Comparison of ENCODE assay signal across 8 cellular contexts in genomic region chr16:30740364-30741251, GRCh38. TPM values are rescaled to one million over a fixed set of nuclear protein-coding genes. Genes with fewer than 3 reads are reported as not detected.
DNase-seq lines count a peak whose midpoint lies in the region; ATAC-seq and TF ChIP-seq lines count a peak whose summit lies in the region.

No MANE protein-coding gene starts in this region.

- H3K9me3 Mint-ChIP-seq in H9, result no peaks in the 10 kb centered on the region
- no peaks in the 10 kb centered on the region for H3K9me3 Mint-ChIP-seq in naive B cell

- no peak overlapping the region for H3K23ac ChIP-seq in H9 (ENCODE audit: insufficient read length, low read depth, low read length)

- H2BK15ac ChIP-seq in H9 (ENCODE audit: low read depth, low read length), result no peak overlapping the region

- no peak overlapping the region for H4K91ac ChIP-seq in H9 (ENCODE audit: insufficient read length, low read depth, low read length)

- H3K79me1 ChIP-seq in H9 (ENCODE audit: insufficient read depth, low read depth, low read length, poor library complexity, severe bottlenecking), result no peaks in the 10 kb centered on the region

- no CpG with 5 or more reads among the region's 8 CpGs for WGBS in H9 (ENCODE audit: extremely low coverage, insufficient read length, low lambda C conversion rate)
- WGBS in esophagus, 2 donors, result 27 to 34% methylated on average over 8 of the region's 8 CpGs

- no peak overlapping the region for H3K9ac ChIP-seq in H9 (ENCODE audit: extremely low read depth, insufficient read length, low read length)

- DNase-seq in H9 (peak; percentile 89), SJSA1 (ENCODE audit: low read depth in 1 of 2, low spot score in 2 of 2) (peak; percentile 28 to 67), naive B cell (no peak), NCI-H2081 treated with DMSO at 0.1 percent for 48 hours (lab: John Stamatoyannopoulos, UW) (no peak), GF-D8 (lab: John Stamatoyannopoulos, UW) (no peak), GM19240 (ENCODE audit: insufficient read length, low spot score) (no peak)
- DNase-seq in stimulated activated CD4-positive, alpha-beta T cell treated with anti-CD3 and anti-CD28 coated beads, Interleukin-4, amount 100 ng/mL, for 1 hour, result no peak

- H3K4me1 ChIP-seq in H9 (ENCODE audit: insufficient read depth, low read length) (no peaks in the 10 kb centered on the region), SJSA1 (replicated peaks) (peaks cover 24% of the 10 kb centered on the region), esophagus (ENCODE audit: control insufficient read depth in 2 of 2, insufficient read depth in 2 of 2, low read length in 1 of 2) (peaks cover 0 to 10% of the 10 kb centered on the region in 2 donors)

- H2BK5ac ChIP-seq in H9 (ENCODE audit: insufficient read length, low read length), result no peak overlapping the region

- no peak overlapping the region for H2AFZ ChIP-seq in H9 (ENCODE audit: low read length)

- no peaks in the 10 kb centered on the region for H4K20me1 ChIP-seq in H9 (ENCODE audit: control insufficient read depth, insufficient read depth, insufficient read length)

- H3K9me3 ChIP-seq in H9 (ENCODE audit: control insufficient read depth, low read depth, low read length) (no peaks in the 10 kb centered on the region), SJSA1 (replicated peaks) (no peaks in the 10 kb centered on the region), esophagus (ENCODE audit: control insufficient read depth in 2 of 2, insufficient read depth in 1 of 2, low read depth in 1 of 2, low read length in 1 of 2) (no peaks in the 10 kb centered on the region)

- H3K36me3 ChIP-seq in SJSA1 (peaks cover 83% of the 10 kb centered on the region), esophagus (ENCODE audit: control insufficient read depth in 2 of 2, insufficient read depth in 2 of 2, low read length in 1 of 2) (peaks cover 39 to 49% of the 10 kb centered on the region in 2 donors)

- H3K4me3 Mint-ChIP-seq in H9 (no peak overlapping the region; a peak in 1 of 5 replicates), naive B cell (no peak overlapping the region)

- no peak overlapping the region for H2BK12ac ChIP-seq in H9 (ENCODE audit: insufficient read length, low read depth, low read length)

- H4K8ac ChIP-seq in H9 (replicated peaks; ENCODE audit: insufficient read length, low read depth, low read length), result no peak overlapping the region

- H3K27ac Mint-ChIP-seq in H9, result peak overlapping the region in 2 of 3 experiments; percentile 86 to 93; a peak in 4 of 7 replicates
- peak overlapping the region in 4 of 6 donors; percentile 50 to 86 (median 55) for H3K27ac Mint-ChIP-seq in naive B cell

- H3T11ph ChIP-seq in H9 (ENCODE audit: low read length), result no peak overlapping the region

- no peak overlapping the region for H3K56ac ChIP-seq in H9 (ENCODE audit: insufficient read length, low read depth, low read length)

- H2BK120ac ChIP-seq in H9 (ENCODE audit: low read depth, low read length, poor library complexity, severe bottlenecking), result no peak overlapping the region

- H3K79me2 ChIP-seq in H9 (ENCODE audit: insufficient read depth, low read length), result no peaks in the 10 kb centered on the region

- H3K27me3 ChIP-seq in H9 (ENCODE audit: insufficient read depth, low read length) (no peaks in the 10 kb centered on the region), SJSA1 (replicated peaks) (no peaks in the 10 kb centered on the region), esophagus (ENCODE audit: control insufficient read depth in 1 of 2, insufficient read depth in 2 of 2, low read length in 2 of 2) (no peaks in the 10 kb centered on the region)

- no peak overlapping the region for H2BK20ac ChIP-seq in H9 (ENCODE audit: low read depth, low read length, poor library complexity, severe bottlenecking)

- no peaks in the 10 kb centered on the region for H3K23me2 ChIP-seq in H9 (ENCODE audit: insufficient read length, low read depth, low read length, poor library complexity, severe bottlenecking)

- H3K27me3 Mint-ChIP-seq in H9 (ENCODE audit: low read depth) (no peaks in the 10 kb centered on the region), naive B cell (no peaks in the 10 kb centered on the region)

- no peak overlapping the region for H3K4me2 ChIP-seq in H9 (ENCODE audit: insufficient read depth, insufficient read length, low read length)

- H4K5ac ChIP-seq in H9 (ENCODE audit: insufficient read length, low read depth, low read length), result no peak overlapping the region

- ATAC-seq in naive B cell (ENCODE audit: low read depth in 2 of 2), result no peak

- peaks cover 23 to 74% (median 55%) of the 10 kb centered on the region in 3 experiments; a peak in 6 of 7 replicates for H3K36me3 Mint-ChIP-seq in H9 (ENCODE audit: insufficient read depth in 1 of 3, low read depth in 3 of 3)
- H3K36me3 Mint-ChIP-seq in naive B cell, result peaks cover 0 to 13% of the 10 kb centered on the region in 2 donors

- H2AK5ac ChIP-seq in H9 (ENCODE audit: insufficient read length, low read length), result no peak overlapping the region

- TF ChIP-seq CTCF in H9 (conservative IDR thresholded peaks at IDR 0.05), result no peak

- no peak overlapping the region for H3K18ac ChIP-seq in H9 (ENCODE audit: insufficient read length, low read depth, low read length)

- no peak overlapping the region for H3K4ac ChIP-seq in H9 (ENCODE audit: low read depth, low read length)

- no peak overlapping the region for H3K4me3 ChIP-seq in SJSA1
- H3K4me3 ChIP-seq in esophagus (ENCODE audit: low read depth in 1 of 2, low read length in 2 of 2), result peak overlapping the region; percentile 28 to 48

- H3K4me1 Mint-ChIP-seq in H9 (peaks cover 10 to 17% of the 10 kb centered on the region in 2 experiments), naive B cell (peaks cover 0 to 27% (median 23%) of the 10 kb centered on the region in 3 donors)

- H3K27ac ChIP-seq in H9 (ENCODE audit: insufficient read length, low read depth, low read length), result no peak overlapping the region
- H3K27ac ChIP-seq in SJSA1, result peak overlapping the region; percentile 68
- H3K27ac ChIP-seq in esophagus (ENCODE audit: low read depth in 2 of 2, low read length in 1 of 2), result peak overlapping the region; percentile 92 to 94

- no peak overlapping the region for H3K14ac ChIP-seq in H9 (ENCODE audit: insufficient read depth, low read length)

RNA-seq across cellular contexts. Expression of gene PHKG2, which starts 7.6 kb away (rescaled TPM):
- 46.6 and 47.9 TPM in 2 replicates for total RNA-seq in H9 (2021)
- total RNA-seq in SJSA1 (2014; rRNA removed; shearing (Covaris generic)), result 35.3 and 39.0 TPM in 2 replicates
- polyA plus RNA-seq in esophagus (10 to 100 TPM; 23.2 to 34.8 TPM), naive B cell (ENCODE audit: low read depth in 6 of 6) (10 to 100 TPM; 24.7 to 43.9 (median 29.8) TPM)

RNA-seq across cellular contexts. Expression of gene CFAP119, which starts 21.3 kb away (rescaled TPM):
- total RNA-seq in H9 (2021), result 5.4 and 7.4 TPM in 2 replicates
- total RNA-seq in SJSA1 (2014; rRNA removed; shearing (Covaris generic)), result 1.1 and 9.5 TPM in 2 replicates
- 1 to 10 TPM; 3.5 to 6.2 TPM for polyA plus RNA-seq in esophagus
- polyA plus RNA-seq in naive B cell (ENCODE audit: low read depth in 6 of 6), result under 1 TPM; 0.16 to 0.88 (median 0.62) TPM

RNA-seq across cellular contexts. Expression of gene RNF40, which starts 21.5 kb away (rescaled TPM):
- 103 and 106 TPM in 2 replicates for total RNA-seq in H9 (2021)
- 70.7 and 103 TPM in 2 replicates for total RNA-seq in SJSA1 (2014; rRNA removed; shearing (Covaris generic))
- polyA plus RNA-seq in esophagus (10 to 100 TPM; 39.9 to 64.1 TPM), naive B cell (ENCODE audit: low read depth in 6 of 6) (10 to 100 TPM; 15.0 to 51.6 (median 28.8) TPM)

RNA-seq across cellular contexts. Expression of gene SRCAP, which starts 41.6 kb away (rescaled TPM):
- 63.1 and 65.5 TPM in 2 replicates for total RNA-seq in H9 (2021)
- total RNA-seq in SJSA1 (2014; rRNA removed; shearing (Covaris generic)), result 9.4 and 14.3 TPM in 2 replicates
- 10 to 100 TPM in 1 of 2 donors, 1 to 10 TPM in 1; 4.9 to 20.9 TPM for polyA plus RNA-seq in esophagus
- polyA plus RNA-seq in naive B cell (ENCODE audit: low read depth in 6 of 6), result 10 to 100 TPM in 5 of 6 donors, not detected in 1; 11.9 to 41.5 (median 14.8) TPM

RNA-seq across cellular contexts. Expression of gene ZNF629, which starts 46.4 kb away (rescaled TPM):
- 20.0 TPM in 2 replicates for total RNA-seq in H9 (2021)
- total RNA-seq in SJSA1 (2014; rRNA removed; shearing (Covaris generic)), result 13.2 and 19.6 TPM in 2 replicates
- polyA plus RNA-seq in esophagus, result 1 to 10 TPM; 3.4 to 4.9 TPM
- polyA plus RNA-seq in naive B cell (ENCODE audit: low read depth in 6 of 6), result 1 to 10 TPM in 1 of 6 donors, under 1 TPM in 4, not detected in 1; 0.23 to 1.4 (median 0.45) TPM

Comparison
In these comparisons a context has a peak if more than half of its experiments do, and no peak if none do; other contexts are left out.
1. DNase-seq: peak in H9 (single experiment) and SJSA1 (2 of 2); none in naive B cell (single experiment), NCI-H2081 treated with DMSO at 0.1 percent for 48 hours (single experiment), GF-D8 (single experiment), stimulated activated CD4-positive, alpha-beta T cell treated with anti-CD3 and anti-CD28 coated beads, Interleukin-4, amount 100 ng/mL, for 1 hour (single experiment) and GM19240 (single experiment).